7 cellular contexts compared by ENCODE assay signal in the genomic region with DNA sequence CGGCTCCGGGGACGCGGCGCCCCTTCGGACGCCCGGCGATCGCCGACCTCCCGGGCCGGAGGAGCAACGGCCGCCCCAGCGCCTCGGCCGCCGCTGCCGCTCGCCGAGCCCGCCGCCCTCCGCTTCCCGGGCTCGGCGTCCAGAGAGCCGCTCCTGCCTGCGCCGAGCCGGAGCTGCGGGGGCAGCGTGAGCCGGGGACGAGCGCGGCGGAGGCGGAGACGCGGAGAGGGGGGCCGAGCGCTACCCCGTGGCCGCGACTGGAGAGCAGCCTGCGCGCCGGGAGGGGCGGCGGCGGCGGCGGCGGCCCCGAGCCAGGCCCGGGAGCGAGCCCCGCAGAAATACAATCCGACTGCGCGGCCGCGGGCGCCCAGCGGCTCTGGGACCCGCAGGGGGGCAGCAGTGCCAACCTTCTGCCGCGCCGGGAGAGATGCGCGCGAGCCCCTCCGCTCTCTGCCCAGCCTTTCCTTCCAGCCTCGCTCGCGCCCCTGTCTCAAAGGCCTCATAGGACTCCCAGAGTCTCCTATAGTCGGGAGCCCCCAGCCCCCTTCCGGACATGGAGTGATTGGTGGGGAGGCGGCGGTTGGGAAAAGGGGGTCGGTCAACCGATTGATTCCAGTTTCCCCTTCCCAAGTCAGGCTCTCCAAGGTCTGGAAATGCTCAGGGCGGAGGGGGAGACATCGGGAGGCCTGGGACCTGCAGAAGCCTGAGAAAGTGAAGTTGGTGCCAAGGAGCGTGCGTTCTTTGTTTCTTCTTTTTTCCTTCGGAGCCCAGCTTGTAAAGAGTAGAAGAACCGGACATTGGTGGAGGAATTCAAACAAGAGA. TPM values are rescaled to one million over a fixed set of nuclear protein-coding genes. Genes with fewer than 3 reads are reported as not detected.
DNase-seq lines count a peak whose midpoint lies in the region; ATAC-seq and TF ChIP-seq lines count a peak whose summit lies in the region.

No MANE protein-coding gene starts in this region.

- no peak overlapping the region for H4K8ac ChIP-seq in H9 (replicated peaks; ENCODE audit: insufficient read length, low read depth, low read length)

- no peak overlapping the region for H2BK20ac ChIP-seq in H9 (ENCODE audit: low read depth, low read length, poor library complexity, severe bottlenecking)

- no peak overlapping the region for H4K5ac ChIP-seq in H9 (ENCODE audit: insufficient read length, low read depth, low read length)

- H3F3A ChIP-seq in PC-3 (ENCODE audit: low read length, unreplicated experiment) (no peaks in the 10 kb centered on the region), smooth muscle cell (ENCODE audit: low read depth) (no peaks in the 10 kb centered on the region)

- H4K91ac ChIP-seq in H9 (ENCODE audit: insufficient read length, low read depth, low read length), result no peak overlapping the region

- H3T11ph ChIP-seq in H9 (ENCODE audit: low read length), result no peak overlapping the region

- no peak overlapping the region for H3K27ac Mint-ChIP-seq in H9

- no peak overlapping the region for H3K4ac ChIP-seq in H9 (ENCODE audit: low read depth, low read length)

- ATAC-seq in PC-3, result peak; percentile 18
- no peak for ATAC-seq in GM21528 (IDR thresholded peaks at IDR 0.05; ENCODE audit: low FRiP score, unreplicated experiment)

- no CpG with 5 or more reads among the region's 90 CpGs for WGBS in H9 (ENCODE audit: extremely low coverage, insufficient read length, low lambda C conversion rate)
- WGBS in smooth muscle cell (ENCODE audit: low lambda C conversion rate), result 5% methylated on average over 77 of the region's 90 CpGs

- CTCF ChIA-PET in PC-3 (lab: Charles Lee), result no interaction called here

- H3K23me2 ChIP-seq in H9 (ENCODE audit: insufficient read length, low read depth, low read length, poor library complexity, severe bottlenecking), result peaks cover 23% of the 10 kb centered on the region

- no peaks in the 10 kb centered on the region for H3K9me3 ChIP-seq in H9 (ENCODE audit: control insufficient read depth, low read depth, low read length)
- H3K9me3 ChIP-seq in PC-3 (ENCODE audit: low read length), result no peaks in the 10 kb centered on the region
- no peaks in the 10 kb centered on the region for H3K9me3 ChIP-seq in smooth muscle cell (replicated peaks; ENCODE audit: low read depth)

- no peaks in the 10 kb centered on the region for H4K20me1 ChIP-seq in H9 (ENCODE audit: control insufficient read depth, insufficient read depth, insufficient read length)
- no peaks in the 10 kb centered on the region for H4K20me1 ChIP-seq in PC-3 (ENCODE audit: low read length)
- peaks cover 26% of the 10 kb centered on the region for H4K20me1 ChIP-seq in smooth muscle cell (ENCODE audit: low read depth)

- H3K9me2 ChIP-seq in PC-3 (replicated peaks; ENCODE audit: low read length), result no peaks in the 10 kb centered on the region

- H3K9ac ChIP-seq in H9 (ENCODE audit: extremely low read depth, insufficient read length, low read length) (no peak overlapping the region), PC-3 (ENCODE audit: low read length) (no peak overlapping the region), smooth muscle cell (ENCODE audit: low read depth) (no peak overlapping the region)

- H3K23ac ChIP-seq in H9 (ENCODE audit: insufficient read length, low read depth, low read length), result no peak overlapping the region

- no peak overlapping the region for H3K14ac ChIP-seq in H9 (ENCODE audit: insufficient read depth, low read length)

- H3K9me3 Mint-ChIP-seq in H9, result no peaks in the 10 kb centered on the region

- H3K36me3 Mint-ChIP-seq in H9 (ENCODE audit: insufficient read depth in 1 of 3, low read depth in 3 of 3), result no peaks in the 10 kb centered on the region

- no peak overlapping the region for H2BK12ac ChIP-seq in H9 (ENCODE audit: insufficient read length, low read depth, low read length)

- intact Hi-C loops in PC-3 (cut with micrococcal nuclease), result no loop called here

- H3K27ac ChIP-seq in H9 (ENCODE audit: insufficient read length, low read depth, low read length) (no peak overlapping the region), PC-3 (ENCODE audit: low read length) (no peak overlapping the region), smooth muscle cell (ENCODE audit: low read depth) (no peak overlapping the region)

- H3K79me2 ChIP-seq in H9 (ENCODE audit: insufficient read depth, low read length) (no peaks in the 10 kb centered on the region), PC-3 (ENCODE audit: low read length) (no peaks in the 10 kb centered on the region), smooth muscle cell (ENCODE audit: low read depth) (peaks cover 15% of the 10 kb centered on the region)

- no peak overlapping the region for H3K56ac ChIP-seq in H9 (ENCODE audit: insufficient read length, low read depth, low read length)

- H2AK5ac ChIP-seq in H9 (ENCODE audit: insufficient read length, low read length), result no peak overlapping the region

- TF ChIP-seq CTCF in H9 (conservative IDR thresholded peaks at IDR 0.05) (peak; percentile 38; the same call in 2 of the 3 replicates), PC-3 (conservative IDR thresholded peaks at IDR 0.05; ENCODE audit: low read depth, low read length) (no peak), astrocyte of the cerebellum (IDR thresholded peaks at IDR 0.05; ENCODE audit: low read depth, low read length, missing control alignments) (no peak), smooth muscle cell (IDR thresholded peaks at IDR 0.05; ENCODE audit: borderline replicate concordance, insufficient read depth, poor library complexity, severe bottlenecking) (peak; percentile 25)

- H3K4me1 Mint-ChIP-seq in H9, result peaks cover 37 to 44% of the 10 kb centered on the region in 2 experiments

- H3K4me3 Mint-ChIP-seq in H9, result peak overlapping the region; percentile 57 to 83

- in situ Hi-C loops in astrocyte of the cerebellum (cut with HindIII; ENCODE audit: low sequenced_read_pairs), result no loop called here

- H3K36me3 ChIP-seq in PC-3 (ENCODE audit: low read depth, low read length) (no peaks in the 10 kb centered on the region), smooth muscle cell (ENCODE audit: low read depth) (no peaks in the 10 kb centered on the region)

- H3K4me3 ChIP-seq in PC-3 (ENCODE audit: low read length), result no peak overlapping the region
- peak overlapping the region; percentile 43 for H3K4me3 ChIP-seq in astrocyte of the cerebellum (ENCODE audit: low read depth, low read length)
- peak overlapping the region; percentile 62 for H3K4me3 ChIP-seq in smooth muscle cell

- H2BK15ac ChIP-seq in H9 (ENCODE audit: low read depth, low read length), result no peak overlapping the region

- peaks cover 83% of the 10 kb centered on the region for H3K27me3 Mint-ChIP-seq in H9 (ENCODE audit: low read depth)

- H2AFZ ChIP-seq in H9 (ENCODE audit: low read length) (no peak overlapping the region), PC-3 (ENCODE audit: low read length) (no peak overlapping the region), smooth muscle cell (ENCODE audit: low read depth) (peak overlapping the region; percentile 58)

- DNase-seq in H9, result peak; percentile 73
- no peak for DNase-seq in PC-3
- DNase-seq in astrocyte of the cerebellum (ENCODE audit: low read depth), result no peak
- peak; percentile 44 for DNase-seq in inferior parietal cortex (ENCODE audit: extremely low spot score)
- DNase-seq in smooth muscle cell (lab: John Stamatoyannopoulos, UW; ENCODE audit: unreplicated experiment), result peak; percentile 33
- no peak for DNase-seq in GM19238 (ENCODE audit: insufficient read length, low spot score)

- no peak overlapping the region for H2BK120ac ChIP-seq in H9 (ENCODE audit: low read depth, low read length, poor library complexity, severe bottlenecking)

- H3K79me1 ChIP-seq in H9 (ENCODE audit: insufficient read depth, low read depth, low read length, poor library complexity, severe bottlenecking), result no peaks in the 10 kb centered on the region

- no peaks in the 10 kb centered on the region for H3K4me1 ChIP-seq in H9 (ENCODE audit: insufficient read depth, low read length)
- H3K4me1 ChIP-seq in PC-3 (ENCODE audit: insufficient read depth, low read length), result no peaks in the 10 kb centered on the region
- H3K4me1 ChIP-seq in smooth muscle cell (ENCODE audit: low read depth), result peaks cover 18% of the 10 kb centered on the region

- no peak overlapping the region for H3K18ac ChIP-seq in H9 (ENCODE audit: insufficient read length, low read depth, low read length)

- peak overlapping the region; percentile 46 for H3K4me2 ChIP-seq in H9 (ENCODE audit: insufficient read depth, insufficient read length, low read length)
- H3K4me2 ChIP-seq in PC-3 (ENCODE audit: low read length), result no peak overlapping the region
- H3K4me2 ChIP-seq in smooth muscle cell, result peak overlapping the region; percentile 93

- H3K27me3 ChIP-seq in H9 (ENCODE audit: insufficient read depth, low read length), result peaks cover 16% of the 10 kb centered on the region; the same call in 1 of the 2 replicates
- H3K27me3 ChIP-seq in PC-3 (ENCODE audit: low read length), result peaks cover 96% of the 10 kb centered on the region
- H3K27me3 ChIP-seq in smooth muscle cell (ENCODE audit: low read depth), result peaks cover 5% of the 10 kb centered on the region

- BruUV-seq in PC-3 (replicated peaks; lab: Mats Ljungman, UMichigan), result no TSS peak

- POLR2A ChIA-PET in PC-3 (lab: Charles Lee; ENCODE audit: unreplicated experiment), result interaction anchor here (0.6 kb wide), 1 partner anchor 798 kb away, joined by 4 read pairs; no protein-coding TSS in a partner anchor

- no peak overlapping the region for H2BK5ac ChIP-seq in H9 (ENCODE audit: insufficient read length, low read length)

RNA-seq across cellular contexts. Expression of a gene that starts 1.0 kb away (rescaled TPM):
- total RNA-seq in H9 (2021) (7.9 and 9.1 TPM in 2 replicates), PC-3 (2014; rRNA removed) (0.07 TPM in 1 of 2 replicates, not detected in the other), smooth muscle cell (6.5 and 7.5 TPM in 2 replicates)
- polyA plus RNA-seq in smooth muscle cell, result 4.6 and 5.7 TPM in 2 replicates

Comparison
In these comparisons a context has a peak if more than half of its experiments do, and no peak if none do; other contexts are left out.
1. DNase-seq: peak in H9 (single experiment), inferior parietal cortex (single experiment) and smooth muscle cell (single experiment); none in PC-3 (single experiment), astrocyte of the cerebellum (single experiment) and GM19238 (single experiment).
2. CTCF ChIP-seq: peak in H9 (single experiment) and smooth muscle cell (single experiment); none in PC-3 (single experiment) and astrocyte of the cerebellum (single experiment).